In the genomic region with DNA sequence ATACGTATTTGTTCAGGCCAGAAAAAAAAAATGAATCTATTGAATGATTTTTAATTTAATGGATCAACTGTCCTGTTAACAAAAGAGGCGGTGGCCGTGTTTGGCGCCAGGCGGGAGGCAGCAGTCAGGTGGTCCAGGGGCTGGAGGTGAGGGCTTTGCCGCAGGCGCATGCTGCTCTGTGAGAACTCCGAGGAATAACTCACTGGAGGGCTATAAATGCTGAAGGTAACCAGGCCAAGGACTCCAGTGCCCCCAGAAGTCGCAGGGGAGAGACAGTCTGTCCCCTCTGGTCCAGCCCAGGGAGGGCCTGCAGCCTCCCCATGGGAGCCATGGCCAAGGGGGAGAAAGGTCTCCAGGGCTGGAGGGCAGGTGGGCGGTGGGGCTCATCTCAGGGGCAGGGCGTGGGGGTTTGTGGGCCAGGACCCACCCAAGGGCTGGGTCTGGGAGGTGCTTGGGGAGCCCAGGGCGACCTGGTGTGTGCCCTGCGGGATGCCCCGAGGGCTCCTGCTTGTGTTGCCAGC, we compare ENCODE assay signal across 8 cellular contexts. TPM values are rescaled to one million over a fixed set of nuclear protein-coding genes. Genes with fewer than 3 reads are reported as not detected.
DNase-seq lines count a peak whose midpoint lies in the region; ATAC-seq, FAIRE-seq and TF ChIP-seq lines count a peak whose summit lies in the region.

No MANE protein-coding gene starts in this region.

- H3K36me3 ChIP-seq in keratinocyte (ENCODE audit: control insufficient read depth in 2 of 2, extremely low read depth in 1 of 2, insufficient read depth in 2 of 2, low read length in 2 of 2): no peaks in the 10 kb centered on the region
- H3K36me3 ChIP-seq in spleen: no peaks in the 10 kb centered on the region
- H3K36me3 ChIP-seq in MM.1S (replicated peaks; ENCODE audit: insufficient read depth, low read length): no peaks in the 10 kb centered on the region

- peaks cover 7% of the 10 kb centered on the region for H3K27me3 ChIP-seq in keratinocyte (ENCODE audit: control insufficient read depth, extremely low read depth, insufficient read depth, low read length)
- H3K27me3 ChIP-seq in spleen (replicated peaks in 1 of 7): peaks cover 0 to 100% (median 42%) of the 10 kb centered on the region in 7 donors
- peaks cover 93% of the 10 kb centered on the region for H3K27me3 ChIP-seq in MM.1S (replicated peaks; ENCODE audit: insufficient read depth, low read length)

- H3K4me3 ChIP-seq in WI38 (ENCODE audit: low read depth, low read length) (peak overlapping the region; percentile 68), keratinocyte (ENCODE audit: control insufficient read depth in 2 of 3, extremely low read depth in 1 of 3, insufficient read depth in 2 of 3, low read depth in 1 of 3, low read length in 3 of 3) (peak overlapping the region in 1 of 3 experiments; percentile 62), spleen (peak overlapping the region in 6 of 8 donors; percentile 43 to 83 (median 60)), MM.1S (ENCODE audit: low read length) (no peak overlapping the region)

- H3K4me3 Mint-ChIP-seq in HFFc6: peak overlapping the region; percentile 88
- peak overlapping the region in 1 of 2 donors; percentile 85 for H3K4me3 Mint-ChIP-seq in stimulated activated naive B cell treated with anti-CD40 and anti-IgM and Interleukin-4, amounts not matched to agents 10 μg/mL and 1 μg/mL and 100 μg/mL, for 72 hours

- H4K20me1 ChIP-seq in keratinocyte (ENCODE audit: control insufficient read depth, extremely low read depth, insufficient read depth, low read length): no peaks in the 10 kb centered on the region
- no peaks in the 10 kb centered on the region for H4K20me1 ChIP-seq in MM.1S (ENCODE audit: insufficient read depth, low read length)

- H3K27ac ChIP-seq in keratinocyte (ENCODE audit: control insufficient read depth, insufficient read depth, low read length): no peak overlapping the region
- H3K27ac ChIP-seq in spleen: peak overlapping the region; percentile 82 to 95 (median 91)
- H3K27ac ChIP-seq in MM.1S (ENCODE audit: low read length): no peak overlapping the region

- no peaks in the 10 kb centered on the region for H3F3A ChIP-seq in MM.1S (ENCODE audit: insufficient read depth, low read length)

- H3K4me2 ChIP-seq in keratinocyte (ENCODE audit: control insufficient read depth, extremely low read depth, insufficient read depth, low read depth, low read length): peak overlapping the region; percentile 79
- H3K4me2 ChIP-seq in MM.1S (ENCODE audit: low read depth, low read length): no peak overlapping the region

- H3K27ac Mint-ChIP-seq in HFFc6: peak overlapping the region; percentile 81
- H3K27ac Mint-ChIP-seq in stimulated activated naive B cell treated with anti-CD40 and anti-IgM and Interleukin-4, amounts not matched to agents 10 μg/mL and 1 μg/mL and 100 μg/mL, for 72 hours: no peak overlapping the region

- ATAC-seq in HG03025 (IDR thresholded peaks at IDR 0.05; ENCODE audit: low FRiP score, unreplicated experiment): no peak
- no peak for ATAC-seq in stimulated activated naive B cell treated with anti-CD40 and anti-IgM and Interleukin-4, amounts not matched to agents 10 μg/mL and 1 μg/mL and 100 μg/mL, for 72 hours (replicated peaks)

- intact Hi-C loops in spleen (cut with DNase I; ENCODE audit: low total_unique reads): no loop called here

- H2AFZ ChIP-seq in keratinocyte (ENCODE audit: control insufficient read depth, low read length) (no peak overlapping the region), MM.1S (ENCODE audit: low read length) (no peak overlapping the region)

- peaks cover 4% of the 10 kb centered on the region for H3K79me2 ChIP-seq in keratinocyte (ENCODE audit: control insufficient read depth, insufficient read depth, low read length)
- no peaks in the 10 kb centered on the region for H3K79me2 ChIP-seq in MM.1S (ENCODE audit: low read length)

- H3K9me1 ChIP-seq in keratinocyte (ENCODE audit: control insufficient read depth, extremely low read depth, insufficient read depth, low read length): no peaks in the 10 kb centered on the region

- no peak for TF ChIP-seq POLR2A in spleen (IDR thresholded peaks at IDR 0.05)

- H3K27me3 Mint-ChIP-seq in HFFc6 (ENCODE audit: insufficient read depth): peaks cover 6% of the 10 kb centered on the region
- H3K27me3 Mint-ChIP-seq in stimulated activated naive B cell treated with anti-CD40 and anti-IgM and Interleukin-4, amounts not matched to agents 10 μg/mL and 1 μg/mL and 100 μg/mL, for 72 hours: peaks cover 58 to 76% of the 10 kb centered on the region in 2 donors

- 69 to 91% (median 77%) methylated on average over 9 to 14 of the region's 14 CpGs for WGBS in spleen, 5 donors

- no peaks in the 10 kb centered on the region for H3K36me3 Mint-ChIP-seq in HFFc6 (ENCODE audit: low read depth)
- no peaks in the 10 kb centered on the region for H3K36me3 Mint-ChIP-seq in stimulated activated naive B cell treated with anti-CD40 and anti-IgM and Interleukin-4, amounts not matched to agents 10 μg/mL and 1 μg/mL and 100 μg/mL, for 72 hours

- no peak for FAIRE-seq in keratinocyte (lab: Jason Lieb, UNC)

- H3K4me1 ChIP-seq in keratinocyte (ENCODE audit: control insufficient read depth, extremely low read depth, insufficient read depth, low read length) (peaks cover 15% of the 10 kb centered on the region), spleen (peaks cover 20 to 82% (median 62%) of the 10 kb centered on the region in 6 donors), MM.1S (ENCODE audit: low read length) (no peaks in the 10 kb centered on the region)

- peaks cover 29% of the 10 kb centered on the region for H3K4me1 Mint-ChIP-seq in HFFc6 (ENCODE audit: low read depth)
- H3K4me1 Mint-ChIP-seq in stimulated activated naive B cell treated with anti-CD40 and anti-IgM and Interleukin-4, amounts not matched to agents 10 μg/mL and 1 μg/mL and 100 μg/mL, for 72 hours: peaks cover 6 to 10% of the 10 kb centered on the region in 2 donors

- DNase-seq in HFFc6: no peak
- DNase-seq in keratinocyte (ENCODE audit: low read depth, low spot score): no peak
- no peak for DNase-seq in spleen
- no peak for DNase-seq in MM.1S
- DNase-seq in globus pallidus (ENCODE audit: low spot score): no peak
- DNase-seq in stimulated activated naive B cell treated with anti-CD40 and anti-IgM and Interleukin-4, amounts not matched to agents 10 μg/mL and 1 μg/mL and 100 μg/mL, for 72 hours: no peak

- dilution Hi-C loops in keratinocyte (cut with MboI; ENCODE audit: extremely low pct_ligation_motif_present, low sequenced_read_pairs): no loop called here

- H3K9ac ChIP-seq in keratinocyte (ENCODE audit: control insufficient read depth, extremely low read depth, insufficient read depth, low read length) (peak overlapping the region; percentile 67), MM.1S (ENCODE audit: low read length) (no peak overlapping the region)

- no peaks in the 10 kb centered on the region for H3K9me3 Mint-ChIP-seq in HFFc6
- H3K9me3 Mint-ChIP-seq in stimulated activated naive B cell treated with anti-CD40 and anti-IgM and Interleukin-4, amounts not matched to agents 10 μg/mL and 1 μg/mL and 100 μg/mL, for 72 hours: no peaks in the 10 kb centered on the region

- no peak for TF ChIP-seq CTCF in HFFc6 (IDR thresholded peaks at IDR 0.05)
- no peak for TF ChIP-seq CTCF in WI38 (IDR thresholded peaks at IDR 0.05; ENCODE audit: low read depth, low read length)
- no peak for TF ChIP-seq CTCF in keratinocyte (optimal IDR thresholded peaks at IDR 0.05 in 1 of 3, IDR thresholded peaks at IDR 0.05 in 1 of 3, conservative IDR thresholded peaks at IDR 0.05 in 1 of 3; ENCODE audit: extremely low read depth in 1 of 3, insufficient read depth in 2 of 3, low read length in 3 of 3)
- no peak for TF ChIP-seq CTCF in spleen (IDR thresholded peaks at IDR 0.05 in 8 of 11, conservative IDR thresholded peaks at IDR 0.05 in 3 of 11)
- no peak for TF ChIP-seq CTCF in MM.1S (IDR thresholded peaks at IDR 0.05; ENCODE audit: low read length)

- H3K9me3 ChIP-seq in keratinocyte (ENCODE audit: control insufficient read depth, low read depth, low read length) (no peaks in the 10 kb centered on the region), spleen (no peaks in the 10 kb centered on the region), MM.1S (replicated peaks; ENCODE audit: insufficient read depth, low read length) (no peaks in the 10 kb centered on the region)

- no peaks in the 10 kb centered on the region for H3K9me2 ChIP-seq in MM.1S (replicated peaks; ENCODE audit: insufficient read depth, low read length)

RNA-seq across cellular contexts. Expression of a gene that starts 7.1 kb away (rescaled TPM):
- total RNA-seq in HFFc6 (2021; fragmentation: NEBNext Ultra II Directional; extraction: Animal tissue kit (Norgen Biotek cat#: 25700)): 1 to 10 TPM; 7.3 to 9.7 (median 8.3) TPM
- 0.52 to 1.0 TPM (median 0.80 TPM) in 3 replicates for polyA plus RNA-seq in keratinocyte
- polyA plus RNA-seq in keratinocyte (2011; ENCODE audit: low read depth): 0.74 TPM
- 0.13 and 0.88 TPM in 2 replicates for polyA plus RNA-seq in keratinocyte (2011; cell fraction: cytosol; rRNA removed)
- 3.0 and 5.1 TPM in 2 replicates for polyA plus RNA-seq in keratinocyte (2011; cell fraction: nucleus; rRNA removed)
- 0.85 and 2.5 TPM in 2 replicates for polyA plus RNA-seq in keratinocyte (2012; ENCODE audit: low replicate concordance)
- 0.99 to 4.3 TPM (median 1.3 TPM) in 3 replicates for polyA minus RNA-seq in keratinocyte
- 0.96 TPM for polyA minus RNA-seq in keratinocyte (2011; cell fraction: cytosol; rRNA and poly(A)+ RNA removed)
- polyA minus RNA-seq in keratinocyte (2011; cell fraction: nucleus; rRNA and poly(A)+ RNA removed): 4.7 and 6.7 TPM in 2 replicates
- 10 to 100 TPM in 6 of 7 donors, 1 to 10 TPM in 1; 8.7 to 20.3 (median 14.9) TPM for total RNA-seq in spleen
- polyA plus RNA-seq in spleen: 10 to 100 TPM in 1 of 3 donors, 1 to 10 TPM in 2; 1.7 to 10.2 (median 2.0) TPM

Comparison
In these comparisons a context has a peak if more than half of its experiments do, and no peak if none do; other contexts are left out.
1. H3K27ac ChIP-seq: peak in spleen (8 of 8); none in keratinocyte (single experiment) and MM.1S (single experiment).